Comparison of ENCODE assay signal across 21 cellular contexts in genomic region chr20:56511926-56512325, GRCh38. TPM values are rescaled to one million over a fixed set of nuclear protein-coding genes. Genes with fewer than 3 reads are reported as not detected.
A peak's percentile ranks its signal among the peaks of the same experiment; 100 is the strongest.
DNase-seq lines count a peak whose midpoint lies in the region; ATAC-seq and TF ChIP-seq lines count a peak whose summit lies in the region.
"Had no signal": no experiment of that assay in that cellular context is flagged by ENCODE, and none has a peak within 500 bp of the region (broad histone marks: within the 10 kb centered on the region; RNA-seq: fewer than 3 reads in every experiment).

No MANE protein-coding gene starts in this region.

- H4K8ac ChIP-seq in IMR-90 (ENCODE audit: low read depth in 2 of 2, low read length in 2 of 2) = no peak overlapping the region

- no peak overlapping the region for H2BK20ac ChIP-seq in IMR-90 (ENCODE audit: low read depth, low read length)

- H3K4me3 ChIP-seq in IMR-90 (ENCODE audit: insufficient read depth, low read depth, low read length) (no peak overlapping the region), RWPE2 (ENCODE audit: severe bottlenecking) (no peak overlapping the region)
- H3K4me3 ChIP-seq: A549; BLaER1 treated with 17β-estradiol and CSF1 and Interleukin-3, amounts not matched to agents 10 nM and 100 nM had no signal

- H3K27me3 Mint-ChIP-seq in activated CD8-positive, alpha-beta T cell treated with anti-CD3 and anti-CD28 coated beads, Interleukin-2, amount 10 ng/mL, durations not matched to agents 7 days and 5 days (ENCODE audit: low read depth) = no peaks in the 10 kb centered on the region
- no peaks in the 10 kb centered on the region for H3K27me3 Mint-ChIP-seq in activated CD8-positive, alpha-beta T cell treated with anti-CD3 and anti-CD28 coated beads for 36 hours
- peaks cover 2% of the 10 kb centered on the region for H3K27me3 Mint-ChIP-seq in glutamatergic neuron (ENCODE audit: unreplicated experiment)
- H3K27me3 Mint-ChIP-seq: B cell; CD4-positive, alpha-beta T cell had no signal

- no peak overlapping the region for H4K91ac ChIP-seq in IMR-90 (ENCODE audit: insufficient read depth, low read depth, low read length)

- no peaks in the 10 kb centered on the region for H3K4me1 Mint-ChIP-seq in activated CD8-positive, alpha-beta T cell treated with anti-CD3 and anti-CD28 coated beads, Interleukin-2, amount 10 ng/mL, durations not matched to agents 7 days and 5 days (ENCODE audit: low read depth)
- H3K4me1 Mint-ChIP-seq in activated CD8-positive, alpha-beta T cell treated with anti-CD3 and anti-CD28 coated beads for 36 hours (ENCODE audit: low read depth) = no peaks in the 10 kb centered on the region
- H3K4me1 Mint-ChIP-seq in glutamatergic neuron (ENCODE audit: low read depth, unreplicated experiment) = peaks cover 44% of the 10 kb centered on the region
- H3K4me1 Mint-ChIP-seq: B cell had no signal

- peaks cover 4% of the 10 kb centered on the region; the same call in 1 of the 2 replicates for H4K20me1 ChIP-seq in IMR-90 (ENCODE audit: insufficient read depth, low read length)

- no peak overlapping the region for H2BK120ac ChIP-seq in IMR-90 (ENCODE audit: low read depth, low read length)

- H3K4me1 ChIP-seq in IMR-90 (ENCODE audit: control insufficient read depth, insufficient read depth, low read length) (peaks cover 2% of the 10 kb centered on the region; the same call in 1 of the 2 replicates), RWPE2 (ENCODE audit: insufficient read depth, poor library complexity, severe bottlenecking) (no peaks in the 10 kb centered on the region)
- H3K4me1 ChIP-seq: A549; BLaER1 treated with 17β-estradiol and CSF1 and Interleukin-3, amounts not matched to agents 10 nM and 100 nM; Caco-2 had no signal

- H3K56ac ChIP-seq in IMR-90 (ENCODE audit: extremely low read depth, insufficient read depth, low read length) = no peak overlapping the region

- no peak overlapping the region for H3K18ac ChIP-seq in IMR-90 (ENCODE audit: low read depth, low read length)

- BruUV-seq in IMR-90 (replicated peaks; lab: Mats Ljungman, UMichigan) = no TSS peak

- no peak overlapping the region for H3K23ac ChIP-seq in IMR-90 (ENCODE audit: low read depth, low read length)

- in situ Hi-C loops in IMR-90 (cut with MboI; ENCODE audit: low sequenced_read_pairs) = no loop called here

- no peaks in the 10 kb centered on the region for H3K9me3 Mint-ChIP-seq in activated CD8-positive, alpha-beta T cell treated with anti-CD3 and anti-CD28 coated beads, Interleukin-2, amount 10 ng/mL, durations not matched to agents 7 days and 5 days (ENCODE audit: insufficient read depth)
- no peaks in the 10 kb centered on the region for H3K9me3 Mint-ChIP-seq in activated CD8-positive, alpha-beta T cell treated with anti-CD3 and anti-CD28 coated beads for 36 hours
- peaks cover 10% of the 10 kb centered on the region for H3K9me3 Mint-ChIP-seq in glutamatergic neuron (ENCODE audit: unreplicated experiment)
- H3K9me3 Mint-ChIP-seq: CD4-positive, alpha-beta T cell; CD8-positive, alpha-beta T cell had no signal

- dilution Hi-C loops in IMR-90 (cut with HindIII; ENCODE audit: low sequenced_read_pairs, unreplicated experiment) = no loop called here

- H3K79me1 ChIP-seq in IMR-90 (ENCODE audit: low read depth in 1 of 2, low read length in 2 of 2) = peaks cover 12 to 36% of the 10 kb centered on the region in 2 experiments; a peak in 3 of 4 replicates

- H3K36me3 ChIP-seq in IMR-90 (ENCODE audit: control insufficient read depth, insufficient read depth, low read length) (peaks cover 17% of the 10 kb centered on the region), RWPE2 (ENCODE audit: low read depth) (peaks cover 37% of the 10 kb centered on the region)

- no peak overlapping the region for H3K4me2 ChIP-seq in IMR-90 (ENCODE audit: low read depth, low read length)
- H3K4me2 ChIP-seq: A549; BLaER1 treated with 17β-estradiol and CSF1 and Interleukin-3, amounts not matched to agents 10 nM and 100 nM had no signal

- no peak overlapping the region for H3K14ac ChIP-seq in IMR-90 (replicated peaks; ENCODE audit: low read depth, low read length)

- no peaks in the 10 kb centered on the region for H3K9me3 ChIP-seq in IMR-90 (ENCODE audit: control insufficient read depth, insufficient read depth, low read length)
- no peaks in the 10 kb centered on the region for H3K9me3 ChIP-seq in RWPE2 (ENCODE audit: severe bottlenecking)
- H3K9me3 ChIP-seq: A549, Caco-2 had no signal

- H3K4ac ChIP-seq in IMR-90 (ENCODE audit: low read depth, low read length) = no peak overlapping the region

- H2BK15ac ChIP-seq in IMR-90 (ENCODE audit: low read depth, low read length) = no peak overlapping the region

- TF ChIP-seq POLR2A in IMR-90 (IDR thresholded peaks at IDR 0.05; ENCODE audit: low read depth, low read length) = no peak

- H3K27ac ChIP-seq in IMR-90 (ENCODE audit: insufficient read depth, low read length) = no peak overlapping the region
- H3K27ac ChIP-seq in RWPE2 (ENCODE audit: poor library complexity, severe bottlenecking) = no peak overlapping the region
- H3K27ac ChIP-seq: 22Rv1; A549; BLaER1 treated with 17β-estradiol and CSF1 and Interleukin-3, amounts not matched to agents 10 nM and 100 nM; C4-2B had no signal

- intact Hi-C loops in activated CD8-positive, alpha-beta T cell treated with anti-CD3 and anti-CD28 coated beads for 36 hours (cut with micrococcal nuclease) = loop anchor here (5.0 kb wide), 1 partner anchor 110 kb away; no protein-coding TSS in a partner anchor
- intact Hi-C loops in IMR-90 (cut with micrococcal nuclease) = loop anchor here (5.0 kb wide), 1 partner anchor 1935 kb away; no protein-coding TSS in a partner anchor

- CTCF ChIA-PET in activated CD8-positive, alpha-beta T cell treated with anti-CD3 and anti-CD28 coated beads, Interleukin-2, amount 10 ng/mL, durations not matched to agents 7 days and 5 days (lab: Charles Lee) = no interaction called here
- CTCF ChIA-PET in activated CD8-positive, alpha-beta T cell treated with anti-CD3 and anti-CD28 coated beads for 36 hours (lab: Charles Lee) = no interaction called here
- CTCF ChIA-PET in IMR-90 (lab: Yijun Ruan, JAX) = interaction anchor here (0.5 kb wide), 1 partner anchor 18 kb away, joined by 4 read pairs; no protein-coding TSS in a partner anchor

- H3K27ac Mint-ChIP-seq in activated CD8-positive, alpha-beta T cell treated with anti-CD3 and anti-CD28 coated beads, Interleukin-2, amount 10 ng/mL, durations not matched to agents 7 days and 5 days = peak overlapping the region; percentile 30
- no peak overlapping the region for H3K27ac Mint-ChIP-seq in activated CD8-positive, alpha-beta T cell treated with anti-CD3 and anti-CD28 coated beads for 36 hours
- peak overlapping the region; percentile 59 for H3K27ac Mint-ChIP-seq in glutamatergic neuron (ENCODE audit: unreplicated experiment)
- H3K27ac Mint-ChIP-seq: B cell; CD4-positive, alpha-beta T cell; CD8-positive, alpha-beta T cell had no signal

- H3K9me1 ChIP-seq in IMR-90 (ENCODE audit: insufficient read depth, low read length) = peaks cover 9% of the 10 kb centered on the region; the same call in 1 of the 2 replicates

- peak overlapping the region; percentile 9 for H2BK5ac ChIP-seq in IMR-90 (ENCODE audit: low read depth, low read length, poor library complexity, severe bottlenecking)

- no peak overlapping the region for H2AFZ ChIP-seq in IMR-90 (replicated peaks; ENCODE audit: low read length, poor library complexity)

- H3K27me3 ChIP-seq in IMR-90 (ENCODE audit: control insufficient read depth, insufficient read depth, low read length) (no peaks in the 10 kb centered on the region), RWPE2 (ENCODE audit: insufficient read depth, poor library complexity, severe bottlenecking) (no peaks in the 10 kb centered on the region)
- H3K27me3 ChIP-seq: BLaER1 treated with 17β-estradiol and CSF1 and Interleukin-3, amounts not matched to agents 10 nM and 100 nM had no signal

- TF ChIP-seq RAD21 in IMR-90 (IDR thresholded peaks at IDR 0.05; ENCODE audit: low read length) = no peak

- H3K36me3 Mint-ChIP-seq in activated CD8-positive, alpha-beta T cell treated with anti-CD3 and anti-CD28 coated beads, Interleukin-2, amount 10 ng/mL, durations not matched to agents 7 days and 5 days (ENCODE audit: low read depth) = peaks cover 40% of the 10 kb centered on the region
- peaks cover 11% of the 10 kb centered on the region for H3K36me3 Mint-ChIP-seq in activated CD8-positive, alpha-beta T cell treated with anti-CD3 and anti-CD28 coated beads for 36 hours (ENCODE audit: low read depth)
- no peaks in the 10 kb centered on the region for H3K36me3 Mint-ChIP-seq in glutamatergic neuron (ENCODE audit: unreplicated experiment)

- no peak overlapping the region for H4K5ac ChIP-seq in IMR-90 (ENCODE audit: low read depth, low read length)

- POLR2A ChIA-PET in activated CD8-positive, alpha-beta T cell treated with anti-CD3 and anti-CD28 coated beads, Interleukin-2, amount 10 ng/mL, durations not matched to agents 7 days and 5 days (lab: Charles Lee) = no interaction called here
- POLR2A ChIA-PET in activated CD8-positive, alpha-beta T cell treated with anti-CD3 and anti-CD28 coated beads for 36 hours (lab: Charles Lee) = interaction anchor here (0.6 kb wide), 1 partner anchor 449 kb away, joined by 3 read pairs; no protein-coding TSS in a partner anchor
- POLR2A ChIA-PET in IMR-90 (lab: Charles Lee; ENCODE audit: unreplicated experiment) = no interaction called here

- no peak overlapping the region for H3K4me3 Mint-ChIP-seq in activated CD8-positive, alpha-beta T cell treated with anti-CD3 and anti-CD28 coated beads, Interleukin-2, amount 10 ng/mL, durations not matched to agents 7 days and 5 days
- H3K4me3 Mint-ChIP-seq in activated CD8-positive, alpha-beta T cell treated with anti-CD3 and anti-CD28 coated beads for 36 hours = no peak overlapping the region
- peak overlapping the region; percentile 15 for H3K4me3 Mint-ChIP-seq in glutamatergic neuron (ENCODE audit: unreplicated experiment)
- H3K4me3 Mint-ChIP-seq: B cell; CD4-positive, alpha-beta T cell; CD8-positive, alpha-beta T cell had no signal

- H3K9ac ChIP-seq in IMR-90 (ENCODE audit: low read depth, low read length) = no peak overlapping the region
- H3K9ac ChIP-seq: BLaER1 treated with 17β-estradiol and CSF1 and Interleukin-3, amounts not matched to agents 10 nM and 100 nM had no signal

- no peak for TF ChIP-seq CTCF in activated CD8-positive, alpha-beta T cell treated with anti-CD3 and anti-CD28 coated beads for 36 hours (IDR thresholded peaks at IDR 0.05)
- no peak for TF ChIP-seq CTCF in IMR-90 (conservative IDR thresholded peaks at IDR 0.05; ENCODE audit: low read depth, low read length)
- no peak for TF ChIP-seq CTCF in RWPE2 (IDR thresholded peaks at IDR 0.05; ENCODE audit: poor library complexity, severe bottlenecking)
- no peak for TF ChIP-seq CTCF in glutamatergic neuron (IDR thresholded peaks at IDR 0.05; ENCODE audit: partially characterized antibody, unreplicated experiment)

- H2AK9ac ChIP-seq in IMR-90 (replicated peaks; ENCODE audit: low read depth, low read length, poor library complexity) = no peak overlapping the region

- DNase-seq in activated CD8-positive, alpha-beta T cell treated with anti-CD3 and anti-CD28 coated beads, Interleukin-2, amount 10 ng/mL, durations not matched to agents 7 days and 5 days = no peak
- DNase-seq in activated CD8-positive, alpha-beta T cell treated with anti-CD3 and anti-CD28 coated beads for 36 hours = no peak
- DNase-seq in IMR-90 (no peak), RWPE2 (ENCODE audit: low spot score) (peak; percentile 61), glutamatergic neuron (no peak), activated gamma-delta T cell (lab: John Stamatoyannopoulos, UW) (no peak)
- DNase-seq in stimulated activated naive CD4-positive, alpha-beta T cell treated with Interleukin-2 at 50 U/mL for 16 hours (lab: John Stamatoyannopoulos, UW) = no peak
- DNase-seq: AML-193; Caco-2; Calu3; CD4-positive, alpha-beta T cell; CD8-positive, alpha-beta T cell; DMS79 treated with DMSO at 0.1 percent for 48 hours; GF-D8 had no signal

- no peak overlapping the region for H2AK5ac ChIP-seq in IMR-90 (ENCODE audit: low read depth, low read length)

- 98% methylated on average over 10 of the region's 10 CpGs; no CpG with 5 or more reads in 1 of the 2 experiments for WGBS in IMR-90 (ENCODE audit: extremely low coverage in 2 of 2, insufficient read length in 1 of 2), 2 experiments

- no peak for ATAC-seq in activated CD8-positive, alpha-beta T cell treated with anti-CD3 and anti-CD28 coated beads, Interleukin-2, amount 10 ng/mL, durations not matched to agents 7 days and 5 days
- no peak for ATAC-seq in activated CD8-positive, alpha-beta T cell treated with anti-CD3 and anti-CD28 coated beads for 36 hours
- ATAC-seq in IMR-90 (ENCODE audit: low read depth) (no peak), RWPE2 (ENCODE audit: low read depth) (no peak)
- ATAC-seq: A549; CD8-positive, alpha-beta T cell had no signal

RNA-seq across cellular contexts. Expression of gene FAM209A, which starts 12.6 kb away (rescaled TPM):
- 1 to 10 TPM; 1.6 to 2.1 TPM for total RNA-seq in activated CD8-positive, alpha-beta T cell treated with anti-CD3 and anti-CD28 coated beads, Interleukin-2, amount 10 ng/mL, durations not matched to agents 7 days and 5 days
- total RNA-seq in activated CD8-positive, alpha-beta T cell treated with anti-CD3 and anti-CD28 coated beads for 36 hours = 1 to 10 TPM in 1 of 2 experiments, under 1 TPM in 1; 0.83 to 1.1 TPM
- total RNA-seq in IMR-90 (2012; rRNA removed) (0.18 TPM in 1 of 2 replicates, not detected in the other), glutamatergic neuron (ENCODE audit: unreplicated experiment) (not detected)
- polyA plus RNA-seq in IMR-90 (2012; rRNA removed) = 0.20 and 0.22 TPM in 2 replicates
- polyA plus RNA-seq in IMR-90 (2012; cell fraction: cytosol; rRNA removed) = 0.07 TPM in 1 of 2 replicates, not detected in the other
- polyA plus RNA-seq in IMR-90 (2012; cell fraction: nucleus; rRNA removed; ENCODE audit: low replicate concordance) = 0.91 and 0.95 TPM in 2 replicates
- total RNA-seq: A172 had no signal

RNA-seq across cellular contexts. Expression of gene FAM209B, which starts 21.1 kb away (rescaled TPM):
- 1 to 10 TPM in 1 of 2 experiments, under 1 TPM in 1; 0.45 to 1.1 TPM for total RNA-seq in activated CD8-positive, alpha-beta T cell treated with anti-CD3 and anti-CD28 coated beads, Interleukin-2, amount 10 ng/mL, durations not matched to agents 7 days and 5 days
- total RNA-seq in activated CD8-positive, alpha-beta T cell treated with anti-CD3 and anti-CD28 coated beads for 36 hours = 1 to 10 TPM in 1 of 2 experiments, not detected in 1; 1.0 TPM
- not detected in 2 replicates for total RNA-seq in IMR-90 (2012; rRNA removed)
- 0.24 and 0.32 TPM in 2 replicates for polyA plus RNA-seq in IMR-90 (2012; rRNA removed)
- polyA plus RNA-seq in IMR-90 (2012; cell fraction: cytosol; rRNA removed) = not detected in 2 replicates
- polyA plus RNA-seq in IMR-90 (2012; cell fraction: nucleus; rRNA removed; ENCODE audit: low replicate concordance) = 0.32 and 0.77 TPM in 2 replicates
- total RNA-seq in glutamatergic neuron (ENCODE audit: unreplicated experiment) = not detected
- total RNA-seq: A172, Caco-2, Calu3 had no signal
- polyA plus RNA-seq: BJ had no signal

RNA-seq across cellular contexts. Expression of gene RTF2, which starts 43.5 kb away (rescaled TPM):
- total RNA-seq in activated CD8-positive, alpha-beta T cell treated with anti-CD3 and anti-CD28 coated beads, Interleukin-2, amount 10 ng/mL, durations not matched to agents 7 days and 5 days = 100 to 1,000 TPM; 118 to 125 TPM
- 10 to 100 TPM; 72.0 to 76.7 TPM for total RNA-seq in activated CD8-positive, alpha-beta T cell treated with anti-CD3 and anti-CD28 coated beads for 36 hours
- total RNA-seq in IMR-90 (2012; rRNA removed) (109 and 118 TPM in 2 replicates), glutamatergic neuron (ENCODE audit: unreplicated experiment) (66.3 TPM)
- polyA plus RNA-seq in IMR-90 (2012; rRNA removed) = 98.4 and 102 TPM in 2 replicates
- polyA plus RNA-seq in IMR-90 (2012; cell fraction: cytosol; rRNA removed) = 73.2 and 76.9 TPM in 2 replicates
- 59.0 and 86.9 TPM in 2 replicates for polyA plus RNA-seq in IMR-90 (2012; cell fraction: nucleus; rRNA removed; ENCODE audit: low replicate concordance)
